30 cellular contexts compared by ENCODE assay signal in the genomic region with DNA sequence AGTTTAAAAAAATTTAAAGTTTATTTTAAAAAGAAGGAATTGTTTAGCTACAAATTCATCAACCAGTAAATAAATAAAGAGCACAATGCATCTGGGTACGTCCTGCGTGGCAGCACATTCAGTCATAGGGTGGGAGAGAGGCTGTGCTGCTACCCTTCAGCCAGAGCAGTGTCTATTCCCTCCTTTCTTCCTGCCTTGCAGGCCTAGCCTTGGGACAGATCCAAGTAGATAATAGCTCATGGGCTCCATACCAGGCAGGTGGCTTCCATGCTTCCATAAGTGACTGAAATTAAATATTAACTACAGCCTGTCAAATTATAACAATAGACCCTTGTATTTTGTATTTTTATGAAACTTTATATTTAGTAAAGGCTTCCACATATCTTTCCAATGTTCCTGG.
A peak's percentile ranks its signal among the peaks of the same experiment; 100 is the strongest.
DNase-seq lines count a peak whose midpoint lies in the region; ATAC-seq, FAIRE-seq and TF ChIP-seq lines count a peak whose summit lies in the region.
"Had no signal": no experiment of that assay in that cellular context is flagged by ENCODE, and none has a peak within 500 bp of the region (broad histone marks: within the 10 kb centered on the region; RNA-seq: fewer than 3 reads in every experiment).

No MANE protein-coding gene starts in this region.

- no peak for TF ChIP-seq RAD21 in HepG2 (CRISPR knock-in tag; IDR thresholded peaks at IDR 0.05)

- no peak overlapping the region for H3K4me2 ChIP-seq in HepG2 (ENCODE audit: low read depth, low read length)

- H4K20me1 ChIP-seq in HepG2 (ENCODE audit: insufficient read depth, low read length) = no peaks in the 10 kb centered on the region

- no peak overlapping the region for H3K9ac ChIP-seq in HepG2 (ENCODE audit: insufficient read depth, low read depth, low read length)

- H3K36me3 ChIP-seq in stomach = no peaks in the 10 kb centered on the region
- no peaks in the 10 kb centered on the region for H3K36me3 ChIP-seq in HepG2 (replicated peaks in 1 of 2; ENCODE audit: control insufficient read depth in 1 of 2, insufficient read depth in 2 of 2, low read length in 2 of 2)
- H3K36me3 ChIP-seq: breast epithelium, MG63, ovary, right atrium auricular region, spleen had no signal

- H3K9me3 ChIP-seq in stomach = no peaks in the 10 kb centered on the region
- H3K9me3 ChIP-seq in HepG2 (ENCODE audit: low read length) = peaks cover 9% of the 10 kb centered on the region; the same call in 1 of the 2 replicates
- H3K9me3 ChIP-seq: breast epithelium, MG63, ovary, right atrium auricular region had no signal

- TF ChIP-seq POLR2A in stomach (IDR thresholded peaks at IDR 0.05) (no peak), HepG2 (IDR thresholded peaks at IDR 0.05; ENCODE audit: insufficient read depth in 1 of 2, low read depth in 2 of 2, low read length in 2 of 2) (no peak)

- 23 to 50% (median 40%) methylated on average over 2 of the region's 2 CpGs for WGBS in stomach, 5 donors
- 0% methylated on average over 2 of the region's 2 CpGs for WGBS in HepG2 (ENCODE audit: low lambda C conversion rate)

- in situ Hi-C loops in HepG2 (cut with HindIII; ENCODE audit: extremely low pct_ligation_motif_present, low pct_unique_long_range_greater_than_20kb) = no loop called here

- no peak overlapping the region for H2AFZ ChIP-seq in HepG2 (ENCODE audit: low read length)

- ATAC-seq in HG03025 (IDR thresholded peaks at IDR 0.05; ENCODE audit: low FRiP score, unreplicated experiment) (no peak), HepG2 (no peak)
- ATAC-seq: natural killer cell treated with Interleukin-12 subunit alpha and Interleukin-12 subunit beta and Interleukin-15 and Interleukin-18, amount 100 ng/mL, for 72 hours had no signal

- no peaks in the 10 kb centered on the region for H3K27me3 ChIP-seq in stomach
- H3K27me3 ChIP-seq in HepG2 (ENCODE audit: control insufficient read depth in 1 of 2, insufficient read depth in 2 of 2, low read length in 2 of 2) = no peaks in the 10 kb centered on the region
- H3K27me3 ChIP-seq: breast epithelium, MG63, ovary, right atrium auricular region, spleen had no signal

- no peak for TF ChIP-seq EP300 in stomach (IDR thresholded peaks at IDR 0.05)
- no peak for TF ChIP-seq EP300 in HepG2 (IDR thresholded peaks at IDR 0.05; ENCODE audit: low read depth in 2 of 2, low read length in 2 of 2)
- TF ChIP-seq EP300 in HepG2 (CRISPR knock-in tag; IDR thresholded peaks at IDR 0.05; ENCODE audit: borderline replicate concordance) = no peak

- H3K4me3 ChIP-seq in stomach (no peak overlapping the region), HepG2 (replicated peaks in 1 of 3; ENCODE audit: insufficient read depth in 1 of 3, low read depth in 2 of 3, low read length in 3 of 3) (no peak overlapping the region)
- H3K4me3 ChIP-seq: breast epithelium, MG63, ovary, right atrium auricular region, spleen had no signal

- TF ChIP-seq CTCF in stomach (IDR thresholded peaks at IDR 0.05) (no peak), HepG2 (CRISPR knock-in tag; IDR thresholded peaks at IDR 0.05) (no peak)

- no peaks in the 10 kb centered on the region for H3K79me2 ChIP-seq in HepG2 (ENCODE audit: insufficient read depth, low read length)

- intact Hi-C loops in stomach (cut with DNase I; ENCODE audit: low total_unique reads) = no loop called here
- intact Hi-C loops in HepG2 (cut with micrococcal nuclease; ENCODE audit: unreplicated experiment) = no loop called here

- FAIRE-seq in HepG2 (lab: Jason Lieb, UNC) = no peak
- FAIRE-seq: A204.1, H54 had no signal

- BruUV-seq in HepG2 (replicated peaks; lab: Mats Ljungman, UMichigan) = no TSS peak

- CTCF ChIA-PET in HepG2 (lab: Yijun Ruan, JAX; ENCODE audit: low intra/inter-chr PET ratio, low total read pairs) = no interaction called here

- peak; percentile 27 to 80 for DNase-seq in NCI-H2081 (lab: John Stamatoyannopoulos, UW)
- no peak for DNase-seq in NCI-H2081 treated with DMSO at 0.1 percent for 48 hours (lab: John Stamatoyannopoulos, UW)
- DNase-seq in NCI-H2171 treated with DMSO at 0.1 percent for 48 hours (lab: John Stamatoyannopoulos, UW) = peak; percentile 77
- DNase-seq in SW480 (ENCODE audit: low spot score) = peak; percentile 6
- DNase-seq in stomach = peak; percentile 30
- no peak for DNase-seq in activated gamma-delta T cell treated with Interleukin-2 at 50 U/mL for 16 hours
- no peak for DNase-seq in HepG2 (ENCODE audit: low spot score)
- DNase-seq: activated B cell treated with CpG ODN at 0.5 μM for 24 hours; activated CD4-positive, alpha-beta T cell treated with anti-CD3 and anti-CD28 coated beads, Interleukin-2, amount 50 U/mL, for 4 hours; activated naive CD4-positive, alpha-beta T cell treated with anti-CD3 and anti-CD28 coated beads, Interleukin-2, amount 10 ng/mL, durations not matched to agents 7 days and 5 days; AML-193; amniotic stem cell; CD4-positive, alpha-beta memory T cell; DMS153; KBM-7; MG63; midbrain; NCI-H1694; NCI-H446; ovary; SIG-M5; spleen; trophoblast cell had no signal

- POLR2A ChIA-PET in HepG2 (lab: Yijun Ruan, JAX) = no interaction called here

- peaks cover 0 to 10% (median 0%) of the 10 kb centered on the region in 4 donors for H3K4me1 ChIP-seq in stomach
- no peaks in the 10 kb centered on the region for H3K4me1 ChIP-seq in HepG2 (ENCODE audit: insufficient read depth, low read length)
- H3K4me1 ChIP-seq: breast epithelium, right atrium auricular region, spleen had no signal

- H3K27ac ChIP-seq in stomach = no peak overlapping the region
- no peak overlapping the region for H3K27ac ChIP-seq in HepG2 (ENCODE audit: extremely low read length, insufficient read depth, low read length)
- H3K27ac ChIP-seq: breast epithelium, epithelial cell of prostate, ovary, right atrium auricular region, spleen had no signal

TF ChIP-seq in HepG2, 621 proteins besides CTCF, POLR2A, EP300 and RAD21:
- TF ChIP-seq LCORL (IDR thresholded peaks at IDR 0.05) (no peak), LCORL (CRISPR knock-in tag; IDR thresholded peaks at IDR 0.05) (no peak), ATF7-NPFF (CRISPR knock-in tag; IDR thresholded peaks at IDR 0.05; ENCODE audit: low read depth) (no peak), ZBTB40 (IDR thresholded peaks at IDR 0.05) (no peak), ZBTB40 (CRISPR knock-in tag; IDR thresholded peaks at IDR 0.05) (no peak), NCOA1 (CRISPR knock-in tag; IDR thresholded peaks at IDR 0.05) (no peak)
TF ChIP-seq in HepG2: peak in this region for 0.

Comparison
In these comparisons a context has a peak if more than half of its experiments do, and no peak if none do; other contexts are left out.
1. DNase-seq: peak in NCI-H2081 (2 of 2), NCI-H2171 treated with DMSO at 0.1 percent for 48 hours (single experiment), SW480 (single experiment) and stomach (single experiment); none in NCI-H2081 treated with DMSO at 0.1 percent for 48 hours (single experiment), activated gamma-delta T cell treated with Interleukin-2 at 50 U/mL for 16 hours (single experiment) and HepG2 (single experiment).